Comparison of ENCODE assay signal across 24 cellular contexts in genomic region chrX:22012051-22012450, GRCh38.
"Had no signal": no experiment of that assay in that cellular context is flagged by ENCODE, and none has a peak within 500 bp of the region (broad histone marks: within the 10 kb centered on the region; RNA-seq: fewer than 3 reads in every experiment).

No MANE protein-coding gene starts in this region.

- H3K27me3 ChIP-seq: brain microvascular endothelial cell, left lung, right lobe of liver, uterus had no signal

- H3K36me3 Mint-ChIP-seq: natural killer cell; stimulated activated effector memory CD8-positive, alpha-beta T cell treated with anti-CD3 and anti-CD28 coated beads, Interleukin-12 subunit alpha, Interleukin-12 subunit beta, amount 100 ng/mL, for 72 hours had no signal

- H3K4me1 ChIP-seq: heart right ventricle, left lung, lower lobe of right lung, right lobe of liver, uterus had no signal

- H3K27me3 Mint-ChIP-seq: activated CD8-positive, alpha-beta T cell treated with anti-CD3 and anti-CD28 coated beads for 36 hours; activated T-helper 17 cell treated with anti-CD3 and anti-CD28 coated beads, Interleukin-2, amount 50 U/mL, for 72 hours; stimulated activated naive CD8-positive, alpha-beta T cell treated with anti-CD3 and anti-CD28 coated beads, Interleukin-15, Interleukin-2, amounts not matched to agents 100 ng/mL and 50 ng/mL, for 24 hours had no signal

- H3K36me3 ChIP-seq: brain microvascular endothelial cell, heart right ventricle, left lung, lower lobe of right lung, right lobe of liver, thoracic aorta, uterus had no signal

- H3K27ac Mint-ChIP-seq: activated CD8-positive, alpha-beta T cell treated with anti-CD3 and anti-CD28 coated beads for 36 hours; activated T-helper 17 cell treated with anti-CD3 and anti-CD28 coated beads, Interleukin-2, amount 50 U/mL, for 72 hours; stimulated activated effector memory CD8-positive, alpha-beta T cell treated with anti-CD3 and anti-CD28 coated beads, Interleukin-12 subunit alpha, Interleukin-12 subunit beta, amount 100 ng/mL, for 72 hours; stimulated activated naive CD8-positive, alpha-beta T cell treated with anti-CD3 and anti-CD28 coated beads, Interleukin-15, Interleukin-2, amounts not matched to agents 100 ng/mL and 50 ng/mL, for 24 hours had no signal

- DNase-seq: activated CD4-positive, alpha-beta T cell treated with anti-CD3 and anti-CD28 coated beads, Interleukin-2, amount 50 U/mL, for 1 hour; activated CD4-positive, CD25-positive, alpha-beta regulatory T cell treated with anti-CD3 and anti-CD28 coated beads, Interleukin-2, amount 50 U/mL, for 72 hours; activated CD8-positive, alpha-beta T cell treated with anti-CD3 and anti-CD28 coated beads for 36 hours; activated gamma-delta T cell treated with Interleukin-2 at 50 U/mL for 16 hours; activated naive CD4-positive, alpha-beta T cell treated with anti-CD3 and anti-CD28 coated beads, Interleukin-2, amount 50 U/mL, for 16 hours; activated T-cell treated with anti-CD3 and anti-CD28 coated beads, Interleukin-2, amount 50 U/mL, for 4 hours; amniotic stem cell; brain microvascular endothelial cell; caudate nucleus; foreskin fibroblast; heart right ventricle; kidney glomerular epithelial cell; left lung; lower lobe of right lung; mesenchymal stem cell; natural killer cell; right lobe of liver; stimulated activated CD4-positive, alpha-beta T cell treated with anti-CD3 and anti-CD28 coated beads, Interleukin-4, amount 100 ng/mL, for 24 hours; trophoblast cell; uterus had no signal

- H3K9me3 Mint-ChIP-seq: activated T-cell treated with anti-CD3 and anti-CD28 coated beads, Interleukin-2, amount 50 U/mL, for 4 hours; activated T-helper 17 cell treated with anti-CD3 and anti-CD28 coated beads, Interleukin-2, amount 50 U/mL, for 72 hours; natural killer cell; stimulated activated effector memory CD8-positive, alpha-beta T cell treated with anti-CD3 and anti-CD28 coated beads, Interleukin-12 subunit alpha, Interleukin-12 subunit beta, amount 100 ng/mL, for 72 hours; stimulated activated naive CD8-positive, alpha-beta T cell treated with anti-CD3 and anti-CD28 coated beads, Interleukin-15, Interleukin-2, amounts not matched to agents 100 ng/mL and 50 ng/mL, for 24 hours had no signal

- H3K4me1 Mint-ChIP-seq: activated T-helper 17 cell treated with anti-CD3 and anti-CD28 coated beads, Interleukin-2, amount 50 U/mL, for 72 hours; natural killer cell; stimulated activated effector memory CD8-positive, alpha-beta T cell treated with anti-CD3 and anti-CD28 coated beads, Interleukin-12 subunit alpha, Interleukin-12 subunit beta, amount 100 ng/mL, for 72 hours had no signal

- H3K4me3 ChIP-seq: heart right ventricle, left lung, lower lobe of right lung, right lobe of liver, thoracic aorta, uterus had no signal

- H3K9me3 ChIP-seq: left lung, lower lobe of right lung, thoracic aorta, uterus had no signal

- H3K4me3 Mint-ChIP-seq: activated CD8-positive, alpha-beta T cell treated with anti-CD3 and anti-CD28 coated beads for 36 hours; activated T-cell treated with anti-CD3 and anti-CD28 coated beads, Interleukin-2, amount 50 U/mL, for 4 hours; activated T-helper 17 cell treated with anti-CD3 and anti-CD28 coated beads, Interleukin-2, amount 50 U/mL, for 72 hours; natural killer cell; stimulated activated effector memory CD8-positive, alpha-beta T cell treated with anti-CD3 and anti-CD28 coated beads, Interleukin-12 subunit alpha, Interleukin-12 subunit beta, amount 100 ng/mL, for 72 hours; stimulated activated naive CD8-positive, alpha-beta T cell treated with anti-CD3 and anti-CD28 coated beads, Interleukin-15, Interleukin-2, amounts not matched to agents 100 ng/mL and 50 ng/mL, for 24 hours had no signal

- H3K27ac ChIP-seq: brain microvascular endothelial cell, heart right ventricle, left lung, lower lobe of right lung, right lobe of liver, thoracic aorta, uterus had no signal
